Comparison of ENCODE assay signal across 1 cellular context in the genomic region with DNA sequence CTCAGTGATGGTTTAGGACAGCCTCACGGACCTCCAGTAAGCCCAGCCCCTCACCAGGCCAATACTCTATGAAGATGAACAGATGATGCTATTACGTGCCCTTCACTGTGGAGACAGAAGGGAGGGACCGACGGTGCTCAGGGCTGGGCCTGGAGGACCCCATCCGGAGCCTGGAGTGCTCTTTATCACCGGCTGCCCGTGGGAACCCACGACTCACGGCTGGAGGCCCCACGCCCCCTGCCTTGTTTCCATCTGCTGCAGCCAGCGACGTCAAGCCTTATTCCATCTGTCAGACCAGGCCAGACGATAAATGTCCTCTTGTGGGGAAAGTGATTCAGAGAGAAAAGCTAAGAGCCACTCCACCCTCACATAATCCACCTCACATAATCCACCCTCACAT.
TF ChIP-seq lines count a peak whose summit lies in the region.

No MANE protein-coding gene starts in this region.

TF ChIP-seq in IMR-90, 13 proteins besides CTCF, POLR2A, EP300 and RAD21 (continued from another document):
- TF ChIP-seq, protein P1, sequence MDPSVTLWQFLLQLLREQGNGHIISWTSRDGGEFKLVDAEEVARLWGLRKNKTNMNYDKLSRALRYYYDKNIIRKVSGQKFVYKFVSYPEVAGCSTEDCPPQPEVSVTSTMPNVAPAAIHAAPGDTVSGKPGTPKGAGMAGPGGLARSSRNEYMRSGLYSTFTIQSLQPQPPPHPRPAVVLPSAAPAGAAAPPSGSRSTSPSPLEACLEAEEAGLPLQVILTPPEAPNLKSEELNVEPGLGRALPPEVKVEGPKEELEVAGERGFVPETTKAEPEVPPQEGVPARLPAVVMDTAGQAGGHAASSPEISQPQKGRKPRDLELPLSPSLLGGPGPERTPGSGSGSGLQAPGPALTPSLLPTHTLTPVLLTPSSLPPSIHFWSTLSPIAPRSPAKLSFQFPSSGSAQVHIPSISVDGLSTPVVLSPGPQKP (IDR thresholded peaks at IDR 0.05; ENCODE audit: borderline replicate concordance, low read depth, low read length) = no peak
- TF ChIP-seq MXI1 (IDR thresholded peaks at IDR 0.05; ENCODE audit: borderline replicate concordance, low read depth, low read length) = no peak
